1 cellular context compared by ENCODE assay signal in the genomic region with DNA sequence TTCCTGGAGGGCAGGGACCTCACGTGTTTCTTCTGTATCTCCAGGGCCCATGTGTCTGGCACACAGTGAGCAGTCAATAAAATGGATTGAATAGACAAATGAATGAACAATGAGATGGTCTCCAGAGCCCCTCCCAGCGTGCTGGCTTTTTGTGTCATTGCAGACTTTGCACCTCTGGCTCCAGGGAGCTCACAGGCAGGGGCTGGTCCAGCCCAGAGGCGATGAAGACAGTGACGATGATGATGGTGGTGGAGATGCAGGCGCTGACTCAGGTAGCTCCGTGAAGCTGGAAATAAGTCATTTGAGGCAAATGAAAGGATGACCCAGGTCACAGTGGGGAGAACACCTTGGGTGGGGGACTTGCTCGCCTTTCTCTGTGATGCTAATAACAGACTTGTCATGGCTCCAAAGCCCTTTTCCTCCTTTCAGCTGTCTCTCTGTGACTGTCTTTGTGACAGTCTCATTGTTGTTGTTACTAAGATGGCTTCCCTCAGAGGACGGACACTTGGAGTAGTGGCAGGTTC.
TF ChIP-seq lines count a peak whose summit lies in the region.

No MANE protein-coding gene starts in this region.

TF ChIP-seq in GM23338, 12 proteins besides CTCF, POLR2A, EP300 and RAD21 (continued from another document):
- no peak for TF ChIP-seq ZNF462 (CRISPR knock-in tag; IDR thresholded peaks at IDR 0.05)
- TF ChIP-seq JUNB (IDR thresholded peaks at IDR 0.05; ENCODE audit: unreplicated experiment), result no peak
- no peak for TF ChIP-seq ZNF114 (CRISPR knock-in tag; IDR thresholded peaks at IDR 0.05)
- TF ChIP-seq ETS1 (IDR thresholded peaks at IDR 0.05), result no peak
- no peak for TF ChIP-seq NANOG (IDR thresholded peaks at IDR 0.05; ENCODE audit: borderline replicate concordance)
- TF ChIP-seq CREB1 (CRISPR knock-in tag; IDR thresholded peaks at IDR 0.05; ENCODE audit: low read depth), result no peak
- TF ChIP-seq STAT1 (IDR thresholded peaks at IDR 0.05; ENCODE audit: unreplicated experiment), result no peak
- TF ChIP-seq POLR2AphosphoS5 (IDR thresholded peaks at IDR 0.05; ENCODE audit: low read depth), result no peak
TF ChIP-seq in GM23338: peak in this region for 0.
